In the genomic region with DNA sequence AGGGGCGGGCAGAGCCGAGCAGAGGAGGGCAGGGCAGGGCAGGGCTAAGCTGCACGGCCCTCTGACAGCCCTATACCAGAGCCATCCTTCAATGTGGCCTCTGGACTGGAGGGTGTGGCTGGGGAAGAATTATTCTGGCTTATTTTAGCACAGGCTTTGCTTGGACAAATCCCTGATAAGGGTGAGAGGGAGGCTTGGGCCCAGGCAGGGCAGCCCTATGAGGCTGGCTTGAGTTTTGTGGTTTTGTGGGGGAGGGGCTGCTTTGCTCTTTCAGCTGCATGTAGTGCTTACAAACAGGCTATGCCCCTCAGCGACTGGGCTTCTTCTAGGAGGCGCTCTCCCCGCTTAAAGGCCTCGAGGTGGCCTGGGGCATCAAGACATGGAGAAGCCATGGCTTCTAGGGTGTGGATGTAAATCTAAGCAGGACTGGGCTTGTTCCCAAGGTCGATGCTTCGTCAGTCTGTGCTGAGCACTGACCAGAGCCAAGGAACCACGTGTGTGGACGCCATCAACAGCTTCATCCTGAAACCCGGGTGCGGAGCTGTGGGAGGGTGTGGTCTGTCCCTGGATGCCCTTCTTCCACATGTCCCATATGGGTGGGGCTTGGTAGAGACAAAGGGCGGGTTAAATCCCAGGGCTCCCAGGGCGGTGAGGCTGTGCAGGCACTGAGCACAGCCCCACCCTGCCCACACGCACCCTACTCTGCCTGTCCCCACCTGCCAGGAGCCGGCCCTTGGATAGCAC, we compare ENCODE assay signal across 9 cellular contexts. TPM values are rescaled to one million over a fixed set of nuclear protein-coding genes. Genes with fewer than 3 reads are reported as not detected.
DNase-seq lines count a peak whose midpoint lies in the region; ATAC-seq, FAIRE-seq and TF ChIP-seq lines count a peak whose summit lies in the region.
"Had no signal": no experiment of that assay in that cellular context is flagged by ENCODE, and none has a peak within 500 bp of the region (broad histone marks: within the 10 kb centered on the region; RNA-seq: fewer than 3 reads in every experiment).

No MANE protein-coding gene starts in this region.

- H3K4me1 Mint-ChIP-seq in naive thymus-derived CD4-positive, alpha-beta T cell = peaks cover 16 to 28% (median 22%) of the 10 kb centered on the region in 7 donors

- H3K4me3 Mint-ChIP-seq in naive thymus-derived CD4-positive, alpha-beta T cell = no peak overlapping the region
- H3K4me3 Mint-ChIP-seq: CD4-positive, alpha-beta T cell had no signal

- peak overlapping the region; percentile 55 to 57 for H3K27ac ChIP-seq in testis
- no peak overlapping the region for H3K27ac ChIP-seq in naive thymus-derived CD4-positive, alpha-beta T cell (ENCODE audit: low read depth, low read length)

- FAIRE-seq in bronchial epithelial cell (lab: Jason Lieb, UNC) = peak; percentile 100
- no peak for FAIRE-seq in GM12891 (lab: Jason Lieb, UNC)

- 46 to 53% methylated on average over 8 to 17 of the region's 17 CpGs for WGBS in testis, 2 donors

- intact Hi-C loops in left ventricle myocardium superior (cut with micrococcal nuclease) = loop anchor here (5.0 kb wide), 1 partner anchor 77 kb away; no protein-coding TSS in a partner anchor
- intact Hi-C loops in testis (cut with DNase I; ENCODE audit: low total_unique reads) = loop anchor here (5.0 kb wide), 1 partner anchor 72 kb away; no protein-coding TSS in a partner anchor
- intact Hi-C loops in naive thymus-derived CD4-positive, alpha-beta T cell (cut with micrococcal nuclease) = loop anchor here (1.0 to 5.0 kb wide), 5 partner anchors 45 to 1247 kb away; partner anchors contain the start of gene IPPK (in 1 of the 2)

- H3K27me3 Mint-ChIP-seq in naive thymus-derived CD4-positive, alpha-beta T cell = no peaks in the 10 kb centered on the region
- H3K27me3 Mint-ChIP-seq: CD4-positive, alpha-beta T cell had no signal

- no peaks in the 10 kb centered on the region for H3K9me3 ChIP-seq in testis
- H3K9me3 ChIP-seq in naive thymus-derived CD4-positive, alpha-beta T cell (ENCODE audit: control insufficient read depth in 2 of 3, low read length in 3 of 3) = no peaks in the 10 kb centered on the region

- no peak for TF ChIP-seq POLR2A in testis (IDR thresholded peaks at IDR 0.05)
- no peak for TF ChIP-seq POLR2A in GM12891 (IDR thresholded peaks at IDR 0.05; ENCODE audit: low read depth, low read length)

- ATAC-seq in left ventricle myocardium superior (peak; percentile 82), GM21825 (IDR thresholded peaks at IDR 0.05; ENCODE audit: unreplicated experiment) (no peak)
- ATAC-seq in naive thymus-derived CD4-positive, alpha-beta T cell = no peak

- no peaks in the 10 kb centered on the region for H3K9me3 Mint-ChIP-seq in naive thymus-derived CD4-positive, alpha-beta T cell
- H3K9me3 Mint-ChIP-seq: CD4-positive, alpha-beta T cell had no signal

- H3K36me3 ChIP-seq in bronchial epithelial cell (ENCODE audit: control insufficient read depth, insufficient read depth, low read length) (peaks cover 54% of the 10 kb centered on the region), testis (ENCODE audit: low read depth, missing control alignments) (no peaks in the 10 kb centered on the region)
- H3K36me3 ChIP-seq in naive thymus-derived CD4-positive, alpha-beta T cell (ENCODE audit: control insufficient read depth in 2 of 3, insufficient read depth in 3 of 3, low read length in 3 of 3) = peaks cover 0 to 78% (median 10%) of the 10 kb centered on the region in 3 experiments

- DNase-seq in OCI-M1 (lab: John Stamatoyannopoulos, UW) (peak; percentile 47), bronchial epithelial cell (ENCODE audit: low read depth) (peak; percentile 94), left ventricle myocardium superior (peak; percentile 74), testis (peak; percentile 90), GM12891 (ENCODE audit: insufficient read length, low spot score) (no peak)
- DNase-seq in naive thymus-derived CD4-positive, alpha-beta T cell = no peak
- DNase-seq: NCI-H1436 treated with DMSO at 0.1 percent for 48 hours had no signal

- CTCF ChIA-PET in naive thymus-derived CD4-positive, alpha-beta T cell (lab: Charles Lee) = interaction anchor here (0.6 to 4.6 kb wide), 5 partner anchors 53 to 305 kb away, joined by 3 to 60 read pairs (median 4); no protein-coding TSS in a partner anchor

- peaks cover 10 to 59% (median 19%) of the 10 kb centered on the region in 5 donors for H3K36me3 Mint-ChIP-seq in naive thymus-derived CD4-positive, alpha-beta T cell

- H3K4me1 ChIP-seq in testis = peaks cover 15% of the 10 kb centered on the region
- peaks cover 14 to 23% of the 10 kb centered on the region in 2 donors for H3K4me1 ChIP-seq in naive thymus-derived CD4-positive, alpha-beta T cell (ENCODE audit: control insufficient read depth in 2 of 2, insufficient read depth in 2 of 2, low read length in 2 of 2)

- POLR2A ChIA-PET in naive thymus-derived CD4-positive, alpha-beta T cell (lab: Charles Lee) = no interaction called here

- H3K27me3 ChIP-seq in bronchial epithelial cell (ENCODE audit: control insufficient read depth, insufficient read depth, low read length) (no peaks in the 10 kb centered on the region), testis (no peaks in the 10 kb centered on the region)
- H3K27me3 ChIP-seq in naive thymus-derived CD4-positive, alpha-beta T cell (ENCODE audit: control insufficient read depth in 2 of 2, insufficient read depth in 2 of 2, low read length in 2 of 2) = no peaks in the 10 kb centered on the region

- H3K27ac Mint-ChIP-seq in naive thymus-derived CD4-positive, alpha-beta T cell = peak overlapping the region in 1 of 9 donors; percentile 26
- H3K27ac Mint-ChIP-seq: CD4-positive, alpha-beta T cell had no signal

- H3K4me3 ChIP-seq in bronchial epithelial cell (ENCODE audit: low read depth, low read length) = no peak overlapping the region
- H3K4me3 ChIP-seq in testis = no peak overlapping the region
- no peak overlapping the region for H3K4me3 ChIP-seq in naive thymus-derived CD4-positive, alpha-beta T cell (ENCODE audit: low read length)

- TF ChIP-seq CTCF in bronchial epithelial cell (IDR thresholded peaks at IDR 0.05; ENCODE audit: insufficient read depth, low read length, severe bottlenecking) (no peak), testis (IDR thresholded peaks at IDR 0.05) (no peak)

TF ChIP-seq in GM12891, 5 proteins besides CTCF, POLR2A, EP300 and RAD21:
- TF ChIP-seq POLR2AphosphoS5 (IDR thresholded peaks at IDR 0.05; ENCODE audit: low read depth, low read length) = no peak
- TF ChIP-seq PAX5 (IDR thresholded peaks at IDR 0.05; ENCODE audit: insufficient read depth, low read length, severe bottlenecking) = no peak
- TF ChIP-seq SPI1 (IDR thresholded peaks at IDR 0.05; ENCODE audit: low read depth, low read length) = no peak
- no peak for TF ChIP-seq TAF1 (IDR thresholded peaks at IDR 0.05; ENCODE audit: low read depth, low read length)
- TF ChIP-seq POU2F2 (IDR thresholded peaks at IDR 0.05; ENCODE audit: low read depth, low read length) = no peak
TF ChIP-seq in GM12891: peak in this region for 0.

RNA-seq across cellular contexts. Expression of gene IPPK, which starts 45.7 kb away (rescaled TPM):
- total RNA-seq in bronchial epithelial cell (27.6 and 38.8 TPM in 2 replicates), left ventricle myocardium superior (7.6 TPM), testis (10 to 100 TPM; 21.0 to 25.0 TPM)
- 21.9 TPM for polyA plus RNA-seq in testis (ENCODE audit: insufficient read depth, low read depth, low replicate concordance)
- 10 to 100 TPM in 1 of 5 experiments, 1 to 10 TPM in 4; 5.9 to 12.8 (median 7.4) TPM for total RNA-seq in naive thymus-derived CD4-positive, alpha-beta T cell
- polyA plus RNA-seq in naive thymus-derived CD4-positive, alpha-beta T cell = 1 to 10 TPM; 2.8 to 9.8 TPM
- polyA plus RNA-seq in GM12891 (2012; ENCODE audit: low read depth, missing spikeins) = 5.0 TPM

RNA-seq across cellular contexts. Expression of gene BICD2, which starts 49.0 kb away (rescaled TPM):
- total RNA-seq in bronchial epithelial cell = 92.7 and 138 TPM in 2 replicates
- 39.2 TPM for total RNA-seq in left ventricle myocardium superior
- 10 to 100 TPM; 48.0 to 55.7 TPM for total RNA-seq in testis
- 24.0 TPM for polyA plus RNA-seq in testis (ENCODE audit: insufficient read depth, low read depth, low replicate concordance)
- total RNA-seq in naive thymus-derived CD4-positive, alpha-beta T cell = 10 to 100 TPM; 20.2 to 28.8 (median 28.0) TPM
- polyA plus RNA-seq in naive thymus-derived CD4-positive, alpha-beta T cell = 10 to 100 TPM in 1 of 2 donors, 1 to 10 TPM in 1; 7.4 to 20.8 TPM
- polyA plus RNA-seq in GM12891 (2012; ENCODE audit: low read depth, missing spikeins) = 7.6 TPM

Comparison
In these comparisons a context has a peak if more than half of its experiments do, and no peak if none do; other contexts are left out.
1. DNase-seq: peak in OCI-M1 (single experiment), bronchial epithelial cell (single experiment), left ventricle myocardium superior (single experiment) and testis (single experiment); none in naive thymus-derived CD4-positive, alpha-beta T cell (0 of 9) and GM12891 (single experiment).